8 cellular contexts compared by ENCODE assay signal in genomic region chr14:22871962-22872832, GRCh38. TPM values are rescaled to one million over a fixed set of nuclear protein-coding genes. Genes with fewer than 3 reads are reported as not detected.
DNase-seq lines count a peak whose midpoint lies in the region; ATAC-seq, FAIRE-seq and TF ChIP-seq lines count a peak whose summit lies in the region.

No MANE protein-coding gene starts in this region.

- no TSS peak for BruUV-seq in A673 (replicated peaks; lab: Mats Ljungman, UMichigan)

- peak; percentile 73 for FAIRE-seq in GM18507 (lab: Jason Lieb, UNC)

- H3K4me1 ChIP-seq in A673 (ENCODE audit: insufficient read depth, low read length, poor library complexity, severe bottlenecking): peaks cover 12% of the 10 kb centered on the region
- peaks cover 0 to 17% (median 7%) of the 10 kb centered on the region in 4 donors for H3K4me1 ChIP-seq in right lobe of liver

- H3K27me3 ChIP-seq in A673 (replicated peaks; ENCODE audit: insufficient read depth, low read depth, low read length, poor library complexity): no peaks in the 10 kb centered on the region
- H3K27me3 ChIP-seq in right lobe of liver: no peaks in the 10 kb centered on the region

- H3K4me3 ChIP-seq in A673 (ENCODE audit: low read depth, low read length, poor library complexity, severe bottlenecking) (peak overlapping the region; percentile 96), right lobe of liver (peak overlapping the region; percentile 79 to 99 (median 88))

- peaks cover 19% of the 10 kb centered on the region for H3K4me1 Mint-ChIP-seq in dendritic cell treated with granulocyte-macrophage colony-stimulating factor and Interleukin-4, amounts not matched to agents 40 ng/mL and 50 ng/mL, for 4 days (ENCODE audit: low read depth)

- H3K9me3 ChIP-seq in A673 (ENCODE audit: low read depth, low read length, poor library complexity, severe bottlenecking) (no peaks in the 10 kb centered on the region), right lobe of liver (no peaks in the 10 kb centered on the region)

- peak overlapping the region; percentile 85 for H3K4me3 Mint-ChIP-seq in dendritic cell treated with granulocyte-macrophage colony-stimulating factor and Interleukin-4, amounts not matched to agents 40 ng/mL and 50 ng/mL, for 4 days

- H3K36me3 ChIP-seq in A673 (ENCODE audit: insufficient read depth, low read length, poor library complexity, severe bottlenecking) (no peaks in the 10 kb centered on the region), right lobe of liver (peaks cover 16 to 37% (median 24%) of the 10 kb centered on the region in 4 donors)

- POLR2A ChIA-PET in A673 (lab: Charles Lee; ENCODE audit: low non-redundant PET): no interaction called here

- TF ChIP-seq POLR2A in right lobe of liver (IDR thresholded peaks at IDR 0.05): no peak

- intact Hi-C loops in A673 (cut with micrococcal nuclease; ENCODE audit: unreplicated experiment): no loop called here
- intact Hi-C loops in dendritic cell treated with granulocyte-macrophage colony-stimulating factor and Interleukin-4, amounts not matched to agents 40 ng/mL and 50 ng/mL, for 4 days (cut with micrococcal nuclease): loop anchor here (1.0 kb wide), 1 partner anchor 28 kb away; no protein-coding TSS in a partner anchor
- intact Hi-C loops in right lobe of liver (cut with DNase I): no loop called here

- no peaks in the 10 kb centered on the region for H3K27me3 Mint-ChIP-seq in dendritic cell treated with granulocyte-macrophage colony-stimulating factor and Interleukin-4, amounts not matched to agents 40 ng/mL and 50 ng/mL, for 4 days

- peak; percentile 97 for TF ChIP-seq CTCF in A673 (conservative IDR thresholded peaks at IDR 0.05; ENCODE audit: low read depth, low read length)
- TF ChIP-seq CTCF in right lobe of liver (IDR thresholded peaks at IDR 0.05): peak; percentile 80 to 91 (median 85)

- WGBS in right lobe of liver (ENCODE audit: insufficient coverage, low coverage, low lambda C conversion rate, missing lambda C conversion rate): under 1% methylated on average over 34 of the region's 54 CpGs

- H3K27ac ChIP-seq in A673 (ENCODE audit: low read depth, low read length, poor library complexity, severe bottlenecking): peak overlapping the region; percentile 75
- peak overlapping the region; percentile 98 to 99 (median 98) for H3K27ac ChIP-seq in right lobe of liver

- no peaks in the 10 kb centered on the region for H3K9me3 Mint-ChIP-seq in dendritic cell treated with granulocyte-macrophage colony-stimulating factor and Interleukin-4, amounts not matched to agents 40 ng/mL and 50 ng/mL, for 4 days

- peaks cover 51% of the 10 kb centered on the region for H3K36me3 Mint-ChIP-seq in dendritic cell treated with granulocyte-macrophage colony-stimulating factor and Interleukin-4, amounts not matched to agents 40 ng/mL and 50 ng/mL, for 4 days (ENCODE audit: low read depth)

- peak; percentile 83 for DNase-seq in A673 (ENCODE audit: low spot score)
- no peak for DNase-seq in GM18507 (ENCODE audit: extremely low spot score, insufficient read length, low read depth)
- peak; percentile 84 for DNase-seq in NCI-H2227 (lab: John Stamatoyannopoulos, UW; ENCODE audit: unreplicated experiment)
- peak; percentile 64 to 75 for DNase-seq in activated CD4-positive, alpha-beta T cell treated with anti-CD3 and anti-CD28 coated beads for 4 hours
- DNase-seq in right lobe of liver: peak; percentile 72 to 79 (median 78)
- peak; percentile 67 for DNase-seq in stimulated activated CD4-positive, alpha-beta T cell treated with anti-CD3 and anti-CD28 coated beads, Interleukin-4, amount 100 ng/mL, for 4 hours

- ATAC-seq in HG03064 (IDR thresholded peaks at IDR 0.05; ENCODE audit: low read depth, unreplicated experiment) (peak; percentile 10), right lobe of liver (peak; percentile 55 to 62 (median 60))

- CTCF ChIA-PET in A673 (lab: Charles Lee): interaction anchor here (0.5 to 1.2 kb wide), 9 partner anchors 11 to 483 kb away, joined by 3 to 10 read pairs (median 4); partner anchors contain the start of genes PRMT5 and REM2

- H3K27ac Mint-ChIP-seq in dendritic cell treated with granulocyte-macrophage colony-stimulating factor and Interleukin-4, amounts not matched to agents 40 ng/mL and 50 ng/mL, for 4 days: peak overlapping the region; percentile 87

RNA-seq across cellular contexts. Expression of gene LRP10, which starts 0.7 kb away (rescaled TPM):
- total RNA-seq in A673 (2021) (7.8 and 11.8 TPM in 2 replicates), right lobe of liver (10 to 100 TPM; 31.0 to 54.5 (median 44.6) TPM)

RNA-seq across cellular contexts. Expression of gene REM2, which starts 10.8 kb away (rescaled TPM):
- total RNA-seq in A673 (2021) (0.15 TPM in 1 of 2 replicates, not detected in the other), right lobe of liver (under 1 TPM in 2 of 6 experiments, not detected in 4; 0.10 to 0.12 TPM)

RNA-seq across cellular contexts. Expression of gene MMP14, which starts 35.8 kb away (rescaled TPM):
- 91.3 and 110 TPM in 2 replicates for total RNA-seq in A673 (2021)
- total RNA-seq in right lobe of liver: 10 to 100 TPM in 4 of 6 experiments, 1 to 10 TPM in 2; 8.7 to 26.0 (median 12.8) TPM

RNA-seq across cellular contexts. Expression of gene MRPL52, which starts 42.5 kb away (rescaled TPM):
- 169 and 187 TPM in 2 replicates for total RNA-seq in A673 (2021)
- 10 to 100 TPM; 42.0 to 96.6 (median 47.6) TPM for total RNA-seq in right lobe of liver

RNA-seq across cellular contexts. Expression of gene RBM23, which starts 46.8 kb away (rescaled TPM):
- 105 and 118 TPM in 2 replicates for total RNA-seq in A673 (2021)
- total RNA-seq in right lobe of liver: 10 to 100 TPM; 22.2 to 38.0 (median 34.0) TPM
